In genomic region chr4:185309770-185310169, GRCh38 we compare ENCODE assay signal across 12 cellular contexts.
DNase-seq lines count a peak whose midpoint lies in the region; ATAC-seq, FAIRE-seq and TF ChIP-seq lines count a peak whose summit lies in the region.
"Had no signal": no experiment of that assay in that cellular context is flagged by ENCODE, and none has a peak within 500 bp of the region (broad histone marks: within the 10 kb centered on the region; RNA-seq: fewer than 3 reads in every experiment).

No MANE protein-coding gene starts in this region.

- H3K27ac ChIP-seq in OCI-LY7 (ENCODE audit: low read depth, low read length, poor library complexity, severe bottlenecking): peak overlapping the region; percentile 68

- intact Hi-C loops in OCI-LY7 (cut with micrococcal nuclease; ENCODE audit: unreplicated experiment): loop anchor here (5.0 to 10.0 kb wide), 4 partner anchors 88 to 575 kb away; partner anchors contain the start of genes ANKRD37, CCDC110, CENPU and LRP2BP

- peak; percentile 38 for ATAC-seq in GM18519 (IDR thresholded peaks at IDR 0.05; ENCODE audit: low FRiP score, unreplicated experiment)
- peak; percentile 44 for ATAC-seq in GM21447 (IDR thresholded peaks at IDR 0.05; ENCODE audit: unreplicated experiment)
- peak; percentile 44 for ATAC-seq in HG03064 (IDR thresholded peaks at IDR 0.05; ENCODE audit: low read depth, unreplicated experiment)
- no peak for ATAC-seq in naive thymus-derived CD8-positive, alpha-beta T cell
- ATAC-seq: K562 had no signal

- no peak overlapping the region for H2AFZ ChIP-seq in OCI-LY7 (ENCODE audit: low read length)

- H4K20me1 ChIP-seq in OCI-LY7 (ENCODE audit: insufficient read depth, low read length): 0 out of 2 replicates have a peak, but pooled peaks cover 7% of the 10 kb centered on the region

- H3K27ac Mint-ChIP-seq in naive thymus-derived CD8-positive, alpha-beta T cell: peak overlapping the region in 2 of 10 donors; percentile 2 to 74

- H3K4me3 Mint-ChIP-seq in naive thymus-derived CD8-positive, alpha-beta T cell: no peak overlapping the region

- H3K4me3 ChIP-seq in OCI-LY7 (ENCODE audit: low read depth, low read length, poor library complexity, severe bottlenecking): peak overlapping the region; percentile 44
- H3K4me3 ChIP-seq: K562 had no signal

- no TSS peak for BruUV-seq in OCI-LY7 (replicated peaks; lab: Mats Ljungman, UMichigan)

- peaks cover 62% of the 10 kb centered on the region for H3K36me3 ChIP-seq in OCI-LY7 (ENCODE audit: insufficient read depth, low read length)

- peak overlapping the region; percentile 74 for H3K4me2 ChIP-seq in OCI-LY7 (ENCODE audit: low read length)

- TF ChIP-seq CTCF in OCI-LY7 (conservative IDR thresholded peaks at IDR 0.05; ENCODE audit: low read length): no peak

- DNase-seq in OCI-LY7 (ENCODE audit: low spot score) (peak; percentile 88), NCI-H69 (lab: John Stamatoyannopoulos, UW) (no peak), RCC 7860 (ENCODE audit: low spot score) (no peak), pons (ENCODE audit: low spot score) (no peak)
- no peak for DNase-seq in naive thymus-derived CD8-positive, alpha-beta T cell
- DNase-seq: activated CD8-positive, alpha-beta memory T cell treated with anti-CD3 and anti-CD28 coated beads, Interleukin-2, amount 50 U/mL, for 4 hours; NCI-H510A had no signal

- no peaks in the 10 kb centered on the region for H3K9me3 ChIP-seq in OCI-LY7 (ENCODE audit: low read length)

- peaks cover 73% of the 10 kb centered on the region for H3K4me1 ChIP-seq in OCI-LY7 (ENCODE audit: insufficient read depth, low read length, poor library complexity, severe bottlenecking)

- H3K9me2 ChIP-seq in OCI-LY7 (ENCODE audit: insufficient read depth, low read length): no peaks in the 10 kb centered on the region

- peaks cover 0 to 20% (median 4%) of the 10 kb centered on the region in 4 donors for H3K4me1 Mint-ChIP-seq in naive thymus-derived CD8-positive, alpha-beta T cell

- CTCF ChIA-PET in OCI-LY7 (lab: Charles Lee; ENCODE audit: unreplicated experiment): no interaction called here

- H3K79me2 ChIP-seq in OCI-LY7 (ENCODE audit: insufficient read depth, low read depth, low read length): no peaks in the 10 kb centered on the region

- POLR2A ChIA-PET in OCI-LY7 (lab: Charles Lee): interaction anchor here (0.8 to 1.8 kb wide), 11 partner anchors 19 to 170 kb away, joined by 3 to 10 read pairs (median 4); partner anchors contain the start of gene SNX25
- POLR2A ChIA-PET in naive thymus-derived CD8-positive, alpha-beta T cell (lab: Charles Lee): no interaction called here

- no peaks in the 10 kb centered on the region for H3K9me3 Mint-ChIP-seq in naive thymus-derived CD8-positive, alpha-beta T cell

- peaks cover 6 to 56% (median 29%) of the 10 kb centered on the region in 3 donors for H3K36me3 Mint-ChIP-seq in naive thymus-derived CD8-positive, alpha-beta T cell

- no peaks in the 10 kb centered on the region for H3K27me3 Mint-ChIP-seq in naive thymus-derived CD8-positive, alpha-beta T cell

- FAIRE-seq in RCC 7860 (lab: Jason Lieb, UNC): no peak
- FAIRE-seq: astrocyte, K562 had no signal

Comparison
In these comparisons a context has a peak if more than half of its experiments do, and no peak if none do; other contexts are left out.
1. ATAC-seq: peak in GM18519 (single experiment), GM21447 (single experiment) and HG03064 (single experiment); none in naive thymus-derived CD8-positive, alpha-beta T cell (0 of 2).